8 cellular contexts compared by ENCODE assay signal in genomic region chr1:45550401-45551305, GRCh38. TPM values are rescaled to one million over a fixed set of nuclear protein-coding genes. Genes with fewer than 3 reads are reported as not detected.
A peak's percentile ranks its signal among the peaks of the same experiment; 100 is the strongest.
DNase-seq lines count a peak whose midpoint lies in the region; ATAC-seq, FAIRE-seq and TF ChIP-seq lines count a peak whose summit lies in the region.

TSS of gene AKR1A1 (plus strand) at chr1:45550826. CDS start at chr1:45561795, 10,969 bp downstream.

- peaks cover 46% of the 10 kb centered on the region for H3K79me2 ChIP-seq in astrocyte (ENCODE audit: insufficient read depth, low read length)
- H3K79me2 ChIP-seq in hepatocyte: peaks cover 44% of the 10 kb centered on the region

- WGBS in hepatocyte (ENCODE audit: low lambda C conversion rate, missing lambda C conversion rate): 6% methylated on average over 45 of the region's 47 CpGs

- FAIRE-seq in astrocyte (lab: Jason Lieb, UNC): no peak

- H3K9me3 ChIP-seq in astrocyte (ENCODE audit: insufficient read depth, low read depth, low read length) (no peaks in the 10 kb centered on the region), hepatocyte (ENCODE audit: low read depth) (no peaks in the 10 kb centered on the region)

- H2AFZ ChIP-seq in astrocyte (ENCODE audit: low read depth, low read length): peak within 1 kb of the TSS; percentile 91
- H2AFZ ChIP-seq in hepatocyte: peak within 1 kb of the TSS; percentile 90

- H3K4me3 ChIP-seq in astrocyte (ENCODE audit: insufficient read depth, low read depth, low read length) (peak within 1 kb of the TSS; percentile 92), hepatocyte (peak within 1 kb of the TSS; percentile 76)

- peaks cover 9% of the 10 kb centered on the region for H3K4me1 Mint-ChIP-seq in astrocyte (ENCODE audit: low read depth, unreplicated experiment)

- peak within 1 kb of the TSS; percentile 87 for H3K9ac ChIP-seq in astrocyte (ENCODE audit: low read length)

- H3K4me2 ChIP-seq in astrocyte (ENCODE audit: low read length) (peak within 1 kb of the TSS; percentile 86), hepatocyte (peak within 1 kb of the TSS; percentile 88)

- ATAC-seq in GM18508 (IDR thresholded peaks at IDR 0.05; ENCODE audit: insufficient read depth, unreplicated experiment): peak; percentile 40
- peak; percentile 82 for ATAC-seq in HG02981 (IDR thresholded peaks at IDR 0.05; ENCODE audit: unreplicated experiment)

- H3K9me2 ChIP-seq in hepatocyte (replicated peaks; ENCODE audit: insufficient read depth): no peaks in the 10 kb centered on the region

- H4K20me1 ChIP-seq in astrocyte (ENCODE audit: insufficient read depth, low read length) (peaks cover 22% of the 10 kb centered on the region), hepatocyte (ENCODE audit: insufficient read depth, poor library complexity, severe bottlenecking) (no peaks in the 10 kb centered on the region)

- peaks cover 13% of the 10 kb centered on the region for H3K4me1 ChIP-seq in astrocyte (ENCODE audit: insufficient read depth, low read length)
- peaks cover 5% of the 10 kb centered on the region for H3K4me1 ChIP-seq in hepatocyte (ENCODE audit: insufficient read depth)

- H3K36me3 ChIP-seq in astrocyte (ENCODE audit: insufficient read depth, low read length) (peaks cover 4% of the 10 kb centered on the region), hepatocyte (replicated peaks; ENCODE audit: insufficient read depth, low read depth) (no peaks in the 10 kb centered on the region)

- peak within 1 kb of the TSS; percentile 98 for H3K4me3 Mint-ChIP-seq in astrocyte (ENCODE audit: unreplicated experiment)

- H3K36me3 Mint-ChIP-seq in astrocyte (ENCODE audit: low read depth, unreplicated experiment): peaks cover 3% of the 10 kb centered on the region

- H3K27me3 Mint-ChIP-seq in astrocyte (ENCODE audit: low read depth, unreplicated experiment): no peaks in the 10 kb centered on the region

- H3K9me3 Mint-ChIP-seq in astrocyte (ENCODE audit: unreplicated experiment): no peaks in the 10 kb centered on the region

- peak within 1 kb of the TSS; percentile 96 for H3K27ac Mint-ChIP-seq in astrocyte (ENCODE audit: unreplicated experiment)

- no peaks in the 10 kb centered on the region for H3K27me3 ChIP-seq in astrocyte (ENCODE audit: insufficient read depth, low read length)
- no peaks in the 10 kb centered on the region for H3K27me3 ChIP-seq in hepatocyte

- DNase-seq in NCI-H2029 treated with DMSO at 0.1 percent for 48 hours (lab: John Stamatoyannopoulos, UW) (peak; percentile 96), T-helper 22 cell (ENCODE audit: low read depth) (peak; percentile 74), astrocyte (ENCODE audit: low read depth) (peak; percentile 71), hepatocyte (ENCODE audit: low spot score) (peak; percentile 96), retina (peak; percentile 96), cortex of kidney (lab: John Stamatoyannopoulos, UW) (no peak)

- H3K27ac ChIP-seq in astrocyte (ENCODE audit: low read depth, low read length) (peak within 1 kb of the TSS; percentile 77), hepatocyte (peak within 1 kb of the TSS; percentile 96)

- TF ChIP-seq CTCF in astrocyte (IDR thresholded peaks at IDR 0.05; ENCODE audit: insufficient read depth, low read depth, low read length) (no peak), hepatocyte (IDR thresholded peaks at IDR 0.05; ENCODE audit: poor library complexity) (no peak)

RNA-seq across cellular contexts. Expression of gene AKR1A1, which starts in this region (rescaled TPM):
- total RNA-seq in astrocyte: 118 and 129 TPM in 2 replicates
- total RNA-seq in hepatocyte: 174 and 186 TPM in 2 replicates
- polyA plus RNA-seq in hepatocyte: 235 and 271 TPM in 2 replicates
